ENCODE assay signal across 12 cellular contexts in the genomic region with DNA sequence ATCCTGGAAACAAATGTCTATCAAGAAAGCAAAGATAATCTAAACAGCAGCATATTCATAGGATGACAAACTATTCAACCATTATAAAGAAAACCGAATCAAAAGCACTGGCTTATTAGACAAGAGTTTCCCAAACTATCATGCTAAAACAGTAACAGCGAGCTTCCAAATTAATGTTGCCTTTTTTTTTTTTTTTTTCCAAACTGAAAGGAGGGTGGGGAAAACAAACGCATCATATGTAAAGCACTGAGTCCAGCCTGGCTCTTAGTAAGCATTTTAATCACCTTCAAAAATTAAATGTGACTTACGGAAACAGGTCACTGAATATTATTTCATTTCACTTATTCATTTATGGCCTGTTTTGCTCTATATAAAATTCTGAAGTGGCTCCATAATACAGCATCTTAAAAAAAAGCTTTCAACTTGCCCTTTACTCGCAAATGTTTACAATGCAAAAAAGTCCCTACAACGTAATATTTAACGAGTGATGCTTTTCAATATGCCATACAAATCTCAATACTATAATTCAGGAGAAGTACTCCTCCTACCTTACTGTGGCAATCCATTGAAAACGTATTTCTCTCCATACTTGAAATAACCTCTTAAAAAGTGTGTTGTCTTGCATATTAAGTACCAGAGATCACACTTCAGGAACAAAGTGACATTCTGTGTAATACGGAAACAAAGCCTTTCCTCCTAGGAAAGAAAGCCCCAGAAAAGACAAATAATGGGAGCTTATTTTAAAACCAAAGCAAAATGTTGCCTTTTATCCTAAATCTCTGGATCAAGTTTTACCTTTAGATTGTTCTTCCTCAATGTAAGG. TPM values are rescaled to one million over a fixed set of nuclear protein-coding genes. Genes with fewer than 3 reads are reported as not detected.
DNase-seq lines count a peak whose midpoint lies in the region; ATAC-seq and TF ChIP-seq lines count a peak whose summit lies in the region.
"Had no signal": no experiment of that assay in that cellular context is flagged by ENCODE, and none has a peak within 500 bp of the region (broad histone marks: within the 10 kb centered on the region; RNA-seq: fewer than 3 reads in every experiment).

No MANE protein-coding gene starts in this region.

- TF ChIP-seq EP300 in gastroesophageal sphincter (IDR thresholded peaks at IDR 0.05) = no peak

- H3K36me3 Mint-ChIP-seq in progenitor cell of endocrine pancreas (ENCODE audit: insufficient read depth) = peaks cover 17% of the 10 kb centered on the region
- H3K36me3 Mint-ChIP-seq in activated naive CD8-positive, alpha-beta T cell treated with anti-CD3 and anti-CD28 coated beads, Interleukin-2, amount 50 U/mL, for 24 hours (ENCODE audit: low read depth) = peaks cover 13% of the 10 kb centered on the region

- H3K27me3 ChIP-seq in gastroesophageal sphincter = no peaks in the 10 kb centered on the region
- peaks cover 34% of the 10 kb centered on the region for H3K27me3 ChIP-seq in effector memory CD4-positive, alpha-beta T cell (replicated peaks; ENCODE audit: control insufficient read depth, insufficient read depth, low read length, poor library complexity, severe bottlenecking)

- no peaks in the 10 kb centered on the region for H3K27me3 Mint-ChIP-seq in progenitor cell of endocrine pancreas
- peaks cover 69% of the 10 kb centered on the region for H3K27me3 Mint-ChIP-seq in activated naive CD8-positive, alpha-beta T cell treated with anti-CD3 and anti-CD28 coated beads, Interleukin-2, amount 50 U/mL, for 24 hours

- no peaks in the 10 kb centered on the region for H3K9me3 ChIP-seq in gastroesophageal sphincter
- H3K9me3 ChIP-seq in effector memory CD4-positive, alpha-beta T cell (ENCODE audit: control insufficient read depth, low read length) = no peaks in the 10 kb centered on the region

- no peak for ATAC-seq in gastroesophageal sphincter
- ATAC-seq in activated naive CD8-positive, alpha-beta T cell treated with anti-CD3 and anti-CD28 coated beads, Interleukin-2, amount 50 U/mL, for 24 hours = no peak
- ATAC-seq: naive thymus-derived CD4-positive, alpha-beta T cell had no signal

- 19 to 31% methylated on average over 9 of the region's 9 CpGs for WGBS in gastroesophageal sphincter (ENCODE audit: low coverage in 1 of 2), 2 donors

- peaks cover 6 to 58% (median 7%) of the 10 kb centered on the region in 3 donors for H3K4me1 ChIP-seq in gastroesophageal sphincter
- H3K4me1 ChIP-seq in effector memory CD4-positive, alpha-beta T cell (ENCODE audit: control insufficient read depth, insufficient read depth, low read length, poor library complexity, severe bottlenecking) = peaks cover 4% of the 10 kb centered on the region

- H3K27ac Mint-ChIP-seq in progenitor cell of endocrine pancreas = peak overlapping the region; percentile 98
- no peak overlapping the region for H3K27ac Mint-ChIP-seq in activated naive CD8-positive, alpha-beta T cell treated with anti-CD3 and anti-CD28 coated beads, Interleukin-2, amount 50 U/mL, for 24 hours
- H3K27ac Mint-ChIP-seq: activated B cell treated with CpG ODN at 0.5 μM for 24 hours; naive thymus-derived CD4-positive, alpha-beta T cell had no signal

- H3K4me1 Mint-ChIP-seq in progenitor cell of endocrine pancreas (ENCODE audit: low read depth) = peaks cover 41% of the 10 kb centered on the region
- peaks cover 14% of the 10 kb centered on the region for H3K4me1 Mint-ChIP-seq in activated naive CD8-positive, alpha-beta T cell treated with anti-CD3 and anti-CD28 coated beads, Interleukin-2, amount 50 U/mL, for 24 hours

- no peaks in the 10 kb centered on the region for H3K36me3 ChIP-seq in gastroesophageal sphincter
- H3K36me3 ChIP-seq in effector memory CD4-positive, alpha-beta T cell (ENCODE audit: control insufficient read depth, insufficient read depth, low read length) = no peaks in the 10 kb centered on the region

- H3K4me3 ChIP-seq in WI38 (ENCODE audit: low read depth, low read length) (peak overlapping the region; percentile 67), gastroesophageal sphincter (peak overlapping the region; percentile 89 to 90)
- no peak overlapping the region for H3K4me3 ChIP-seq in effector memory CD4-positive, alpha-beta T cell (ENCODE audit: insufficient read depth, low read depth, low read length, poor library complexity, severe bottlenecking)

- peak overlapping the region; percentile 85 for H3K4me3 Mint-ChIP-seq in progenitor cell of endocrine pancreas (ENCODE audit: low read depth)
- H3K4me3 Mint-ChIP-seq in activated naive CD8-positive, alpha-beta T cell treated with anti-CD3 and anti-CD28 coated beads, Interleukin-2, amount 50 U/mL, for 24 hours = no peak overlapping the region
- H3K4me3 Mint-ChIP-seq: activated B cell treated with CpG ODN at 0.5 μM for 24 hours; central memory CD8-positive, alpha-beta T cell had no signal

- peak overlapping the region in 2 of 4 donors; percentile 98 for H3K27ac ChIP-seq in gastroesophageal sphincter
- no peak overlapping the region for H3K27ac ChIP-seq in effector memory CD4-positive, alpha-beta T cell (ENCODE audit: insufficient read depth, low read length, poor library complexity, severe bottlenecking)

- TF ChIP-seq CTCF in WI38 (IDR thresholded peaks at IDR 0.05; ENCODE audit: low read depth, low read length) = no peak
- TF ChIP-seq CTCF in gastroesophageal sphincter (IDR thresholded peaks at IDR 0.05) = no peak
- TF ChIP-seq CTCF in progenitor cell of endocrine pancreas (IDR thresholded peaks at IDR 0.05; ENCODE audit: unreplicated experiment) = no peak

- peaks cover 3% of the 10 kb centered on the region for H3K9me3 Mint-ChIP-seq in progenitor cell of endocrine pancreas (ENCODE audit: low read depth)
- peaks cover 16% of the 10 kb centered on the region for H3K9me3 Mint-ChIP-seq in activated naive CD8-positive, alpha-beta T cell treated with anti-CD3 and anti-CD28 coated beads, Interleukin-2, amount 50 U/mL, for 24 hours
- H3K9me3 Mint-ChIP-seq: central memory CD8-positive, alpha-beta T cell had no signal

- in situ Hi-C loops in Caki2 (cut with HindIII; ENCODE audit: low pct_unique_long_range_greater_than_20kb, low sequenced_read_pairs) = no loop called here

- TF ChIP-seq POLR2A in gastroesophageal sphincter (IDR thresholded peaks at IDR 0.05) = no peak

- DNase-seq in Caki2 (ENCODE audit: low read depth) (peak; percentile 45), progenitor cell of endocrine pancreas (ENCODE audit: low spot score, unreplicated experiment) (no peak), GOT3 (lab: John Stamatoyannopoulos, UW) (no peak)
- DNase-seq in activated naive CD8-positive, alpha-beta T cell treated with anti-CD3 and anti-CD28 coated beads, Interleukin-2, amount 50 U/mL, for 24 hours = no peak
- no peak for DNase-seq in activated T-cell treated with anti-CD3 and anti-CD28 coated beads, Interleukin-2, amount 50 U/mL, for 48 hours
- no peak for DNase-seq in effector memory CD4-positive, alpha-beta T cell
- DNase-seq: activated B cell treated with CpG ODN at 0.5 μM for 24 hours; naive thymus-derived CD4-positive, alpha-beta T cell; NCI-H510A had no signal

RNA-seq across cellular contexts. Expression of gene TJP1, which starts 2.1 kb away (rescaled TPM):
- 25.0 and 39.3 TPM in 2 replicates for total RNA-seq in Caki2 (2014; rRNA removed; shearing (Covaris generic); ENCODE audit: low replicate concordance)
- total RNA-seq in gastroesophageal sphincter (100 to 1,000 TPM; 100 to 115 (median 103) TPM), progenitor cell of endocrine pancreas (167 and 172 TPM in 2 replicates)
- total RNA-seq: naive thymus-derived CD4-positive, alpha-beta T cell had no signal
